In genomic region chr17:69448431-69449102, GRCh38 we compare ENCODE assay signal across 11 cellular contexts. TPM values are rescaled to one million over a fixed set of nuclear protein-coding genes. Genes with fewer than 3 reads are reported as not detected.
DNase-seq lines count a peak whose midpoint lies in the region; ATAC-seq and TF ChIP-seq lines count a peak whose summit lies in the region.
"Had no signal": no experiment of that assay in that cellular context is flagged by ENCODE, and none has a peak within 500 bp of the region (broad histone marks: within the 10 kb centered on the region; RNA-seq: fewer than 3 reads in every experiment).

No MANE protein-coding gene starts in this region.

- peak overlapping the region; percentile 10 for H2BK120ac ChIP-seq in mesendoderm (ENCODE audit: low read depth, low read length)

- no CpG with 5 or more reads among the region's 16 CpGs for WGBS in mesendoderm (ENCODE audit: extremely low coverage, insufficient coverage, low lambda C conversion rate)

- H3K36me3 Mint-ChIP-seq in activated T-helper 17 cell treated with anti-CD3 and anti-CD28 coated beads, Interleukin-2, amount 50 U/mL, for 72 hours (ENCODE audit: low read depth), result no peaks in the 10 kb centered on the region

- no peak overlapping the region for H4K8ac ChIP-seq in mesendoderm (ENCODE audit: low read depth, low read length)

- no peak overlapping the region for H2BK15ac ChIP-seq in mesendoderm (replicated peaks; ENCODE audit: low read depth)

- H4K5ac ChIP-seq in mesendoderm (ENCODE audit: low read length), result no peak overlapping the region

- peak overlapping the region in 2 of 4 donors; percentile 6 to 21 for H3K4me3 ChIP-seq in Peyer's patch
- peak overlapping the region; percentile 42 for H3K4me3 ChIP-seq in epithelial cell of proximal tubule (ENCODE audit: low read depth, low read length)
- no peak overlapping the region for H3K4me3 ChIP-seq in mesendoderm (ENCODE audit: low read length)
- peak overlapping the region in 4 of 5 donors; percentile 3 to 60 (median 28) for H3K4me3 ChIP-seq in subcutaneous abdominal adipose tissue (ENCODE audit: low read depth in 1 of 5, low read length in 5 of 5)

- H3K4me3 Mint-ChIP-seq in activated T-helper 17 cell treated with anti-CD3 and anti-CD28 coated beads, Interleukin-2, amount 50 U/mL, for 72 hours, result no peak overlapping the region

- peak overlapping the region; percentile 84 for H3K4ac ChIP-seq in mesendoderm (ENCODE audit: low read depth, low read length)

- H3K27ac ChIP-seq in Peyer's patch (peak overlapping the region in 3 of 4 donors; percentile 38 to 63 (median 62)), mesendoderm (ENCODE audit: low read depth, low read length) (peak overlapping the region; percentile 97), subcutaneous abdominal adipose tissue (ENCODE audit: low read depth, low read length) (no peak overlapping the region)

- peak overlapping the region; percentile 93 for H2BK5ac ChIP-seq in mesendoderm (ENCODE audit: low read length)

- H3K4me1 ChIP-seq in Peyer's patch (peaks cover 0 to 12% (median 2%) of the 10 kb centered on the region in 4 donors), mesendoderm (ENCODE audit: control insufficient read depth, low read depth, low read length) (peaks cover 17% of the 10 kb centered on the region), subcutaneous abdominal adipose tissue (ENCODE audit: control insufficient read depth in 5 of 5, insufficient read depth in 5 of 5, low read length in 5 of 5) (peaks cover 0 to 27% (median 15%) of the 10 kb centered on the region in 5 donors)

- peak in 2 of 3 donors; percentile 84 to 89 for DNase-seq in Peyer's patch
- DNase-seq in epithelial cell of proximal tubule (ENCODE audit: low read depth), result peak; percentile 47
- DNase-seq in mesendoderm, result peak; percentile 98
- DNase-seq in activated gamma-delta T cell (lab: John Stamatoyannopoulos, UW), result no peak
- DNase-seq in NCI-H1048 (lab: John Stamatoyannopoulos, UW), result no peak
- DNase-seq: activated naive CD4-positive, alpha-beta T cell treated with anti-CD3 and anti-CD28 coated beads, Interleukin-2, amount 50 U/mL, for 16 hours; stimulated activated CD4-positive, alpha-beta T cell treated with anti-CD3 and anti-CD28 coated beads, Interleukin-4, amount 100 ng/mL, for 1 hour; T-helper 9 cell had no signal

- H3K56ac ChIP-seq in mesendoderm (ENCODE audit: low read length), result peak overlapping the region; percentile 83

- peak overlapping the region; percentile 82 for H3K23ac ChIP-seq in mesendoderm (ENCODE audit: low read length)

- peak overlapping the region; percentile 88 for H3K18ac ChIP-seq in mesendoderm (ENCODE audit: low read length)

- H3K9me3 ChIP-seq in Peyer's patch, result no peaks in the 10 kb centered on the region
- no peaks in the 10 kb centered on the region for H3K9me3 ChIP-seq in subcutaneous abdominal adipose tissue (ENCODE audit: control insufficient read depth in 5 of 5, low read length in 5 of 5)

- peak in 1 of 2 donors; percentile 14 for TF ChIP-seq POLR2A in Peyer's patch (IDR thresholded peaks at IDR 0.05)

- H3K9ac ChIP-seq in mesendoderm (ENCODE audit: low read length), result peak overlapping the region; percentile 53
- peak overlapping the region in 1 of 5 donors; percentile 21 for H3K9ac ChIP-seq in subcutaneous abdominal adipose tissue (ENCODE audit: low read length in 5 of 5)

- H3K27me3 ChIP-seq in Peyer's patch (no peaks in the 10 kb centered on the region), mesendoderm (ENCODE audit: insufficient read depth, low read length, poor library complexity) (no peaks in the 10 kb centered on the region), subcutaneous abdominal adipose tissue (ENCODE audit: control insufficient read depth in 5 of 5, insufficient read depth in 4 of 5, low read length in 5 of 5) (no peaks in the 10 kb centered on the region)

- peaks cover 18% of the 10 kb centered on the region for H3K4me1 Mint-ChIP-seq in activated T-helper 17 cell treated with anti-CD3 and anti-CD28 coated beads, Interleukin-2, amount 50 U/mL, for 72 hours

- H3K79me1 ChIP-seq in mesendoderm (ENCODE audit: low read length), result no peaks in the 10 kb centered on the region

- H2AK5ac ChIP-seq in mesendoderm (ENCODE audit: low read length), result peak overlapping the region; percentile 38

- H3K27ac Mint-ChIP-seq in activated T-helper 17 cell treated with anti-CD3 and anti-CD28 coated beads, Interleukin-2, amount 50 U/mL, for 72 hours, result no peak overlapping the region

- no peaks in the 10 kb centered on the region for H3K9me3 Mint-ChIP-seq in activated T-helper 17 cell treated with anti-CD3 and anti-CD28 coated beads, Interleukin-2, amount 50 U/mL, for 72 hours

- no peaks in the 10 kb centered on the region for H3K27me3 Mint-ChIP-seq in activated T-helper 17 cell treated with anti-CD3 and anti-CD28 coated beads, Interleukin-2, amount 50 U/mL, for 72 hours

- H3K36me3 ChIP-seq in Peyer's patch (no peaks in the 10 kb centered on the region), mesendoderm (ENCODE audit: control insufficient read depth, insufficient read depth, low read length) (no peaks in the 10 kb centered on the region), subcutaneous abdominal adipose tissue (ENCODE audit: control insufficient read depth in 5 of 5, insufficient read depth in 5 of 5, low read length in 5 of 5) (peaks cover 0 to 2% (median 0%) of the 10 kb centered on the region in 5 donors)

- TF ChIP-seq CTCF in Peyer's patch (IDR thresholded peaks at IDR 0.05), result no peak
- no peak for TF ChIP-seq CTCF in epithelial cell of proximal tubule (conservative IDR thresholded peaks at IDR 0.05; ENCODE audit: low read depth, low read length)

- no peaks in the 10 kb centered on the region for H3K79me2 ChIP-seq in mesendoderm (ENCODE audit: control insufficient read depth, insufficient read depth, low read length)

- no peak for ATAC-seq in activated T-helper 17 cell treated with anti-CD3 and anti-CD28 coated beads, Interleukin-2, amount 50 U/mL, for 72 hours (replicated peaks)
- ATAC-seq in HG02938 (IDR thresholded peaks at IDR 0.05; ENCODE audit: unreplicated experiment), result no peak

- H3K4me2 ChIP-seq in mesendoderm (ENCODE audit: low read length), result peak overlapping the region; percentile 23

RNA-seq across cellular contexts. Expression of gene MAP2K6, which starts 34.1 kb away (rescaled TPM):
- 10 to 100 TPM; 12.1 to 20.5 (median 17.2) TPM for total RNA-seq in Peyer's patch
- total RNA-seq in epithelial cell of proximal tubule, result 0.72 and 1.8 TPM in 2 replicates
- polyA plus RNA-seq in mesendoderm (2013, experiment 1 of 2), result 7.1 TPM
- 7.7 TPM for polyA plus RNA-seq in mesendoderm (2013, experiment 2 of 2)
- 1 to 10 TPM; 2.4 to 3.9 TPM for total RNA-seq in activated T-helper 17 cell treated with anti-CD3 and anti-CD28 coated beads, Interleukin-2, amount 50 U/mL, for 72 hours

Comparison
In these comparisons a context has a peak if more than half of its experiments do, and no peak if none do; other contexts are left out.
1. DNase-seq: peak in Peyer's patch (2 of 3), epithelial cell of proximal tubule (single experiment) and mesendoderm (single experiment); none in activated gamma-delta T cell (single experiment) and NCI-H1048 (single experiment).